Comparison of ENCODE assay signal across 10 cellular contexts in genomic region chr16:87279094-87279658, GRCh38.
"Had no signal": no experiment of that assay in that cellular context is flagged by ENCODE, and none has a peak within 500 bp of the region (broad histone marks: within the 10 kb centered on the region; RNA-seq: fewer than 3 reads in every experiment).

No MANE protein-coding gene starts in this region.

- H3K9me3 ChIP-seq: gastroesophageal sphincter, right atrium auricular region had no signal

- FAIRE-seq: small intestine had no signal

- H3K36me3 ChIP-seq: gastroesophageal sphincter, right atrium auricular region had no signal

- DNase-seq: stimulated activated naive CD4-positive, alpha-beta T cell treated with Interleukin-2 at 50 U/mL for 16 hours had no signal

- H3K27ac Mint-ChIP-seq: activated naive CD4-positive, alpha-beta T cell treated with anti-CD3 and anti-CD28 coated beads for 36 hours; activated naive CD8-positive, alpha-beta T cell treated with anti-CD3 and anti-CD28 coated beads, Interleukin-2, amount 50 U/mL, for 24 hours; activated T-helper 2 cell treated with anti-CD3 and anti-CD28 coated beads, Interferon-gamma antibody, Interleukin-2, Interleukin-4, amounts not matched to agents 10 μg/mL and 5 μg/mL and 100 μg/mL, durations not matched to agents 14 hours and 24 hours and 36 hours; naive thymus-derived CD4-positive, alpha-beta T cell; progenitor cell of endocrine pancreas had no signal

- H3K27me3 ChIP-seq: right atrium auricular region had no signal

- H3K9me3 Mint-ChIP-seq: activated naive CD4-positive, alpha-beta T cell treated with anti-CD3 and anti-CD28 coated beads for 36 hours; activated naive CD8-positive, alpha-beta T cell treated with anti-CD3 and anti-CD28 coated beads, Interleukin-2, amount 50 U/mL, for 24 hours; activated T-helper 2 cell treated with anti-CD3 and anti-CD28 coated beads, Interferon-gamma antibody, Interleukin-2, Interleukin-4, amounts not matched to agents 10 μg/mL and 5 μg/mL and 100 μg/mL, durations not matched to agents 14 hours and 24 hours and 36 hours; type B pancreatic cell had no signal

- H3K36me3 Mint-ChIP-seq: type B pancreatic cell had no signal

- H3K27ac ChIP-seq: gastroesophageal sphincter, right atrium auricular region had no signal

- H3K4me3 Mint-ChIP-seq: activated naive CD4-positive, alpha-beta T cell treated with anti-CD3 and anti-CD28 coated beads for 36 hours; activated naive CD8-positive, alpha-beta T cell treated with anti-CD3 and anti-CD28 coated beads, Interleukin-2, amount 50 U/mL, for 24 hours; naive thymus-derived CD4-positive, alpha-beta T cell had no signal

- H3K4me3 ChIP-seq: gastroesophageal sphincter, right atrium auricular region had no signal

- H3K27me3 Mint-ChIP-seq: activated naive CD8-positive, alpha-beta T cell treated with anti-CD3 and anti-CD28 coated beads, Interleukin-2, amount 50 U/mL, for 24 hours had no signal
